Comparison of ENCODE assay signal across 8 cellular contexts in genomic region chr11:71086687-71087258, GRCh38.
DNase-seq lines count a peak whose midpoint lies in the region; FAIRE-seq and TF ChIP-seq lines count a peak whose summit lies in the region.

No MANE protein-coding gene starts in this region.

- 72 to 73% methylated on average over 14 of the region's 14 CpGs for WGBS in sigmoid colon, 2 donors

- no peaks in the 10 kb centered on the region for H3K9me3 Mint-ChIP-seq in activated T-helper 1 cell treated with anti-CD3 and anti-CD28 coated beads, Interleukin-12 subunit alpha, Interleukin-12 subunit beta, Interleukin-2, Interleukin-4 antibody, amounts not matched to agents 30 ng/mL and 10 ng/mL and 1 ng/mL, durations not matched to agents 14 hours and 24 hours and 36 hours

- peak in 2 of 4 experiments; percentile 24 to 36 for TF ChIP-seq CTCF in sigmoid colon (IDR thresholded peaks at IDR 0.05)

- no peaks in the 10 kb centered on the region for H3K27me3 Mint-ChIP-seq in activated T-helper 1 cell treated with anti-CD3 and anti-CD28 coated beads, Interleukin-12 subunit alpha, Interleukin-12 subunit beta, Interleukin-2, Interleukin-4 antibody, amounts not matched to agents 30 ng/mL and 10 ng/mL and 1 ng/mL, durations not matched to agents 14 hours and 24 hours and 36 hours (ENCODE audit: insufficient read depth)

- H3K9me3 ChIP-seq in sigmoid colon, result no peaks in the 10 kb centered on the region

- no peaks in the 10 kb centered on the region for H3K36me3 ChIP-seq in sigmoid colon

- H3K4me1 ChIP-seq in sigmoid colon, result no peaks in the 10 kb centered on the region

- no peak for TF ChIP-seq EP300 in sigmoid colon (IDR thresholded peaks at IDR 0.05)

- no peaks in the 10 kb centered on the region for H3K4me1 Mint-ChIP-seq in activated T-helper 1 cell treated with anti-CD3 and anti-CD28 coated beads, Interleukin-12 subunit alpha, Interleukin-12 subunit beta, Interleukin-2, Interleukin-4 antibody, amounts not matched to agents 30 ng/mL and 10 ng/mL and 1 ng/mL, durations not matched to agents 14 hours and 24 hours and 36 hours (ENCODE audit: low read depth)

- no peak overlapping the region for H3K4me3 Mint-ChIP-seq in activated T-helper 1 cell treated with anti-CD3 and anti-CD28 coated beads, Interleukin-12 subunit alpha, Interleukin-12 subunit beta, Interleukin-2, Interleukin-4 antibody, amounts not matched to agents 30 ng/mL and 10 ng/mL and 1 ng/mL, durations not matched to agents 14 hours and 24 hours and 36 hours

- intact Hi-C loops in sigmoid colon (cut with DNase I), result no loop called here
- intact Hi-C loops in activated T-helper 1 cell treated with anti-CD3 and anti-CD28 coated beads, Interleukin-12 subunit alpha, Interleukin-12 subunit beta, Interleukin-2, Interleukin-4 antibody, amounts not matched to agents 30 ng/mL and 10 ng/mL and 1 ng/mL, durations not matched to agents 14 hours and 24 hours and 36 hours (cut with micrococcal nuclease), result no loop called here

- H3K4me3 ChIP-seq in sigmoid colon, result no peak overlapping the region

- peak; percentile 91 for DNase-seq in DMS53 (lab: John Stamatoyannopoulos, UW)
- peak; percentile 40 for DNase-seq in KBM-7
- DNase-seq in RPMI7951 (ENCODE audit: low read depth), result peak; percentile 9
- DNase-seq in hepatic stellate cell (ENCODE audit: low spot score), result peak; percentile 37
- DNase-seq in GM12891 (ENCODE audit: insufficient read length, low spot score), result no peak
- no peak for DNase-seq in sigmoid colon
- DNase-seq in GDM1 (lab: John Stamatoyannopoulos, UW), result no peak
- no peak for DNase-seq in activated T-helper 1 cell treated with anti-CD3 and anti-CD28 coated beads, Interleukin-12 subunit alpha, Interleukin-12 subunit beta, Interleukin-2, Interleukin-4 antibody, amounts not matched to agents 30 ng/mL and 10 ng/mL and 1 ng/mL, durations not matched to agents 14 hours and 24 hours and 36 hours (ENCODE audit: low spot score)

- TF ChIP-seq POLR2A in GM12891 (IDR thresholded peaks at IDR 0.05; ENCODE audit: low read depth, low read length) (no peak), sigmoid colon (IDR thresholded peaks at IDR 0.05) (no peak)

- FAIRE-seq in GM12891 (lab: Jason Lieb, UNC), result no peak

- H3K27ac Mint-ChIP-seq in activated T-helper 1 cell treated with anti-CD3 and anti-CD28 coated beads, Interleukin-12 subunit alpha, Interleukin-12 subunit beta, Interleukin-2, Interleukin-4 antibody, amounts not matched to agents 30 ng/mL and 10 ng/mL and 1 ng/mL, durations not matched to agents 14 hours and 24 hours and 36 hours, result no peak overlapping the region

- in situ Hi-C loops in KBM-7 (cut with MboI; ENCODE audit: low pct_unique_long_range_greater_than_20kb, low sequenced_read_pairs), result no loop called here

- no peaks in the 10 kb centered on the region for H3K36me3 Mint-ChIP-seq in activated T-helper 1 cell treated with anti-CD3 and anti-CD28 coated beads, Interleukin-12 subunit alpha, Interleukin-12 subunit beta, Interleukin-2, Interleukin-4 antibody, amounts not matched to agents 30 ng/mL and 10 ng/mL and 1 ng/mL, durations not matched to agents 14 hours and 24 hours and 36 hours (ENCODE audit: low read depth)

- H3K27ac ChIP-seq in sigmoid colon, result no peak overlapping the region

- H3K27me3 ChIP-seq in sigmoid colon, result no peaks in the 10 kb centered on the region

TF ChIP-seq in GM12891, 5 proteins besides CTCF, POLR2A, EP300 and RAD21:
- TF ChIP-seq POLR2AphosphoS5 (IDR thresholded peaks at IDR 0.05; ENCODE audit: low read depth, low read length) (no peak), POU2F2 (IDR thresholded peaks at IDR 0.05; ENCODE audit: low read depth, low read length) (no peak), TAF1 (IDR thresholded peaks at IDR 0.05; ENCODE audit: low read depth, low read length) (no peak), PAX5 (IDR thresholded peaks at IDR 0.05; ENCODE audit: insufficient read depth, low read length, severe bottlenecking) (no peak), SPI1 (IDR thresholded peaks at IDR 0.05; ENCODE audit: low read depth, low read length) (no peak)

Comparison
In these comparisons a context has a peak if more than half of its experiments do, and no peak if none do; other contexts are left out.
1. DNase-seq: peak in DMS53 (single experiment), KBM-7 (single experiment), RPMI7951 (single experiment) and hepatic stellate cell (single experiment); none in GM12891 (single experiment), sigmoid colon (single experiment), GDM1 (single experiment) and activated T-helper 1 cell treated with anti-CD3 and anti-CD28 coated beads, Interleukin-12 subunit alpha, Interleukin-12 subunit beta, Interleukin-2, Interleukin-4 antibody, amounts not matched to agents 30 ng/mL and 10 ng/mL and 1 ng/mL, durations not matched to agents 14 hours and 24 hours and 36 hours (single experiment).